Comparison of ENCODE assay signal across 8 cellular contexts in genomic region chrX:71282514-71283408, GRCh38. TPM values are rescaled to one million over a fixed set of nuclear protein-coding genes. Genes with fewer than 3 reads are reported as not detected.
DNase-seq lines count a peak whose midpoint lies in the region; ATAC-seq and TF ChIP-seq lines count a peak whose summit lies in the region.

No MANE protein-coding gene starts in this region.

- peaks cover 42% of the 10 kb centered on the region for H3K79me2 ChIP-seq in OCI-LY1 (ENCODE audit: insufficient read depth, low read length)
- peaks cover 38% of the 10 kb centered on the region for H3K79me2 ChIP-seq in hepatocyte

- TF ChIP-seq CTCF in OCI-LY1 (IDR thresholded peaks at IDR 0.05; ENCODE audit: low read length) (no peak), hepatocyte (IDR thresholded peaks at IDR 0.05; ENCODE audit: poor library complexity) (no peak)

- H3K9me3 ChIP-seq in OCI-LY1 (ENCODE audit: low read length) (no peaks in the 10 kb centered on the region), hepatocyte (ENCODE audit: low read depth) (no peaks in the 10 kb centered on the region)

- peak; percentile 27 to 58 for DNase-seq in NCI-H2081 (lab: John Stamatoyannopoulos, UW)
- no peak for DNase-seq in NCI-H2081 treated with DMSO at 0.1 percent for 48 hours (lab: John Stamatoyannopoulos, UW)
- peak; percentile 2 for DNase-seq in activated naive CD8-positive, alpha-beta T cell treated with anti-CD3 and anti-CD28 coated beads, Interleukin-2, amount 50 U/mL, for 16 hours (ENCODE audit: low read depth, low spot score)
- DNase-seq in hepatocyte (ENCODE audit: low spot score), result peak; percentile 38
- peak; percentile 70 for DNase-seq in stimulated activated CD4-positive, alpha-beta T cell treated with anti-CD3 and anti-CD28 coated beads, Interleukin-15, amount 100 ng/mL, for 24 hours
- DNase-seq in globus pallidus (ENCODE audit: low spot score), result no peak

- H3K4me3 ChIP-seq in OCI-LY1 (ENCODE audit: low read depth, low read length, poor library complexity, severe bottlenecking) (peak overlapping the region; percentile 94), hepatocyte (no peak overlapping the region)

- peaks cover 32% of the 10 kb centered on the region for H3K36me3 ChIP-seq in OCI-LY1 (ENCODE audit: insufficient read depth, low read length)
- no peaks in the 10 kb centered on the region for H3K36me3 ChIP-seq in hepatocyte (replicated peaks; ENCODE audit: insufficient read depth, low read depth)

- no peaks in the 10 kb centered on the region for H3K9me2 ChIP-seq in OCI-LY1 (ENCODE audit: low read depth, low read length)
- H3K9me2 ChIP-seq in hepatocyte (replicated peaks; ENCODE audit: insufficient read depth), result no peaks in the 10 kb centered on the region

- peak; percentile 25 for ATAC-seq in HG02840 (IDR thresholded peaks at IDR 0.05; ENCODE audit: low FRiP score, unreplicated experiment)

- WGBS in hepatocyte (ENCODE audit: low lambda C conversion rate, missing lambda C conversion rate), result 69% methylated on average over 15 of the region's 17 CpGs

- H3K27me3 ChIP-seq in OCI-LY1 (ENCODE audit: insufficient read depth, low read length), result no peaks in the 10 kb centered on the region
- H3K27me3 ChIP-seq in hepatocyte, result no peaks in the 10 kb centered on the region

- H3K4me1 ChIP-seq in OCI-LY1 (ENCODE audit: insufficient read depth, low read length, severe bottlenecking), result peaks cover 33% of the 10 kb centered on the region
- H3K4me1 ChIP-seq in hepatocyte (ENCODE audit: insufficient read depth), result no peaks in the 10 kb centered on the region

- no peaks in the 10 kb centered on the region for H3F3A ChIP-seq in OCI-LY1 (ENCODE audit: insufficient read depth, low read length)

- H4K20me1 ChIP-seq in OCI-LY1 (ENCODE audit: insufficient read depth, low read length) (no peaks in the 10 kb centered on the region), hepatocyte (ENCODE audit: insufficient read depth, poor library complexity, severe bottlenecking) (peaks cover 37% of the 10 kb centered on the region)

- H3K27ac ChIP-seq in OCI-LY1 (ENCODE audit: low read depth, low read length, poor library complexity, severe bottlenecking) (peak overlapping the region; percentile 76), hepatocyte (peak overlapping the region; percentile 86)

- H2AFZ ChIP-seq in OCI-LY1 (ENCODE audit: low read length) (peak overlapping the region; percentile 37; the same call in 1 of the 2 replicates), hepatocyte (peak overlapping the region; percentile 66)

- H3K4me2 ChIP-seq in OCI-LY1 (ENCODE audit: low read length), result peak overlapping the region; percentile 87
- peak overlapping the region; percentile 66 for H3K4me2 ChIP-seq in hepatocyte

- H3K9ac ChIP-seq in OCI-LY1 (ENCODE audit: low read length), result peak overlapping the region; percentile 100

RNA-seq across cellular contexts. Expression of gene NONO, which starts 0.7 kb away (rescaled TPM):
- 318 and 330 TPM in 2 replicates for total RNA-seq in hepatocyte
- 175 and 204 TPM in 2 replicates for polyA plus RNA-seq in hepatocyte

RNA-seq across cellular contexts. Expression of gene ITGB1BP2, which starts 18.8 kb away (rescaled TPM):
- total RNA-seq in hepatocyte, result 1.1 and 1.6 TPM in 2 replicates
- polyA plus RNA-seq in hepatocyte, result 0.15 and 1.2 TPM in 2 replicates

RNA-seq across cellular contexts. Expression of gene ZMYM3, which starts 28.8 kb away (rescaled TPM):
- total RNA-seq in hepatocyte, result 25.0 and 26.2 TPM in 2 replicates
- 10.5 and 15.1 TPM in 2 replicates for polyA plus RNA-seq in hepatocyte

RNA-seq across cellular contexts. Expression of gene GJB1, which starts 59.7 kb away (rescaled TPM):
- 95.4 and 103 TPM in 2 replicates for total RNA-seq in hepatocyte
- polyA plus RNA-seq in hepatocyte, result 82.6 and 98.2 TPM in 2 replicates

Comparison
In these comparisons a context has a peak if more than half of its experiments do, and no peak if none do; other contexts are left out.
1. DNase-seq: peak in NCI-H2081 (2 of 2), activated naive CD8-positive, alpha-beta T cell treated with anti-CD3 and anti-CD28 coated beads, Interleukin-2, amount 50 U/mL, for 16 hours (single experiment), hepatocyte (single experiment) and stimulated activated CD4-positive, alpha-beta T cell treated with anti-CD3 and anti-CD28 coated beads, Interleukin-15, amount 100 ng/mL, for 24 hours (single experiment); none in NCI-H2081 treated with DMSO at 0.1 percent for 48 hours (single experiment) and globus pallidus (single experiment).